Comparison of ENCODE assay signal across 1 cellular context in genomic region chr5:179378441-179379271, GRCh38.
TF ChIP-seq lines count a peak whose summit lies in the region.

No MANE protein-coding gene starts in this region.

TF ChIP-seq in IMR-90, 13 proteins besides CTCF, POLR2A, EP300 and RAD21:
- 0 out of 2 replicates have a peak, but pooled peaks have one; percentile 8 for TF ChIP-seq MXI1 (IDR thresholded peaks at IDR 0.05; ENCODE audit: borderline replicate concordance, low read depth, low read length)
- TF ChIP-seq FOS (IDR thresholded peaks at IDR 0.05; ENCODE audit: low read depth, low read length): no peak
- TF ChIP-seq, protein P1, sequence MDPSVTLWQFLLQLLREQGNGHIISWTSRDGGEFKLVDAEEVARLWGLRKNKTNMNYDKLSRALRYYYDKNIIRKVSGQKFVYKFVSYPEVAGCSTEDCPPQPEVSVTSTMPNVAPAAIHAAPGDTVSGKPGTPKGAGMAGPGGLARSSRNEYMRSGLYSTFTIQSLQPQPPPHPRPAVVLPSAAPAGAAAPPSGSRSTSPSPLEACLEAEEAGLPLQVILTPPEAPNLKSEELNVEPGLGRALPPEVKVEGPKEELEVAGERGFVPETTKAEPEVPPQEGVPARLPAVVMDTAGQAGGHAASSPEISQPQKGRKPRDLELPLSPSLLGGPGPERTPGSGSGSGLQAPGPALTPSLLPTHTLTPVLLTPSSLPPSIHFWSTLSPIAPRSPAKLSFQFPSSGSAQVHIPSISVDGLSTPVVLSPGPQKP (IDR thresholded peaks at IDR 0.05; ENCODE audit: borderline replicate concordance, low read depth, low read length): no peak
